8 cellular contexts compared by ENCODE assay signal in genomic region chr21:45386728-45387371, GRCh38. TPM values are rescaled to one million over a fixed set of nuclear protein-coding genes. Genes with fewer than 3 reads are reported as not detected.
DNase-seq lines count a peak whose midpoint lies in the region; ATAC-seq, FAIRE-seq and TF ChIP-seq lines count a peak whose summit lies in the region.

No MANE protein-coding gene starts in this region.

- H3K36me3 ChIP-seq in right atrium auricular region (no peaks in the 10 kb centered on the region), spleen (no peaks in the 10 kb centered on the region)

- H3K4me1 ChIP-seq in right atrium auricular region: peaks cover 0 to 17% of the 10 kb centered on the region in 2 donors
- peaks cover 4 to 23% (median 14%) of the 10 kb centered on the region in 6 donors for H3K4me1 ChIP-seq in spleen

- FAIRE-seq in H54 (lab: Jason Lieb, UNC): no peak

- intact Hi-C loops in spleen (cut with DNase I; ENCODE audit: low total_unique reads): no loop called here

- H3K9me3 ChIP-seq in right atrium auricular region (no peaks in the 10 kb centered on the region), spleen (peaks cover 0 to 7% (median 0%) of the 10 kb centered on the region in 8 donors)

- peak in 1 of 2 donors; percentile 50 for TF ChIP-seq CTCF in right atrium auricular region (IDR thresholded peaks at IDR 0.05)
- peak in 6 of 11 experiments; percentile 12 to 37 (median 18) for TF ChIP-seq CTCF in spleen (IDR thresholded peaks at IDR 0.05 in 8 of 11, conservative IDR thresholded peaks at IDR 0.05 in 3 of 11)

- WGBS in spleen, 5 donors: 45 to 58% (median 54%) methylated on average over 16 to 20 of the region's 20 CpGs

- no peak overlapping the region for H3K4me3 ChIP-seq in right atrium auricular region
- H3K4me3 ChIP-seq in spleen: no peak overlapping the region

- H3K27ac ChIP-seq in right atrium auricular region (peak overlapping the region; percentile 21 to 39), spleen (peak overlapping the region in 6 of 8 donors; percentile 8 to 59 (median 47))

- no peak for ATAC-seq in HG03175 (IDR thresholded peaks at IDR 0.05; ENCODE audit: unreplicated experiment)
- ATAC-seq in HG03432 (IDR thresholded peaks at IDR 0.05; ENCODE audit: unreplicated experiment): no peak

- H3K27me3 ChIP-seq in right atrium auricular region (no peaks in the 10 kb centered on the region), spleen (replicated peaks in 1 of 7) (peaks cover 0 to 61% (median 0%) of the 10 kb centered on the region in 7 donors)

- DNase-seq in H54 (ENCODE audit: insufficient read length, low spot score) (peak; percentile 86), amniotic epithelial cell (ENCODE audit: low read depth) (peak; percentile 85), right atrium auricular region (ENCODE audit: low spot score) (peak; percentile 80), spleen (peak; percentile 80), NCI-H69 (lab: John Stamatoyannopoulos, UW) (no peak), NCI-H1417 (lab: John Stamatoyannopoulos, UW) (no peak)

- TF ChIP-seq POLR2A in H54 (IDR thresholded peaks at IDR 0.05; ENCODE audit: low read depth, low read length) (peak; percentile 33; the same call in 1 of the 2 replicates), spleen (IDR thresholded peaks at IDR 0.05) (no peak)

RNA-seq across cellular contexts. Expression of gene COL18A1, which starts 18.1 kb away (rescaled TPM):
- total RNA-seq in right atrium auricular region (100 to 1,000 TPM; 117 to 134 TPM), spleen (100 to 1,000 TPM in 3 of 7 donors, 10 to 100 TPM in 4; 71.8 to 208 (median 99.6) TPM)
- polyA plus RNA-seq in spleen: 10 to 100 TPM; 35.0 to 66.9 (median 60.0) TPM

Comparison
In these comparisons a context has a peak if more than half of its experiments do, and no peak if none do; other contexts are left out.
1. DNase-seq: peak in H54 (single experiment), amniotic epithelial cell (single experiment), right atrium auricular region (single experiment) and spleen (single experiment); none in NCI-H69 (single experiment) and NCI-H1417 (0 of 3).